ENCODE assay signal across 10 cellular contexts in genomic region chr6:2028457-2029038, GRCh38.
DNase-seq lines count a peak whose midpoint lies in the region; ATAC-seq and TF ChIP-seq lines count a peak whose summit lies in the region.
"Had no signal": no experiment of that assay in that cellular context is flagged by ENCODE, and none has a peak within 500 bp of the region (broad histone marks: within the 10 kb centered on the region; RNA-seq: fewer than 3 reads in every experiment).

No MANE protein-coding gene starts in this region.

- H3K9me3 ChIP-seq in testis (no peaks in the 10 kb centered on the region), Peyer's patch (no peaks in the 10 kb centered on the region)

- H3K27ac ChIP-seq in testis (no peak overlapping the region), Peyer's patch (no peak overlapping the region), coronary artery (no peak overlapping the region)
- H3K27ac ChIP-seq: brain microvascular endothelial cell, VCaP had no signal

- H3K4me1 ChIP-seq in testis (no peaks in the 10 kb centered on the region), Peyer's patch (no peaks in the 10 kb centered on the region)

- DNase-seq in GM12865 (ENCODE audit: low read depth) (peak; percentile 37), NCI-H146 (lab: John Stamatoyannopoulos, UW) (peak; percentile 84), germinal center (ENCODE audit: low spot score) (peak; percentile 47), NCI-H510A (lab: John Stamatoyannopoulos, UW) (no peak), testis (no peak), Peyer's patch (no peak), coronary artery (ENCODE audit: low spot score) (no peak)
- DNase-seq: brain microvascular endothelial cell had no signal

- intact Hi-C loops in testis (cut with DNase I; ENCODE audit: low total_unique reads): no loop called here

- 46 to 48% methylated on average over 6 of the region's 6 CpGs for WGBS in testis, 2 donors

- TF ChIP-seq POLR2A in testis (IDR thresholded peaks at IDR 0.05): no peak
- no peak for TF ChIP-seq POLR2A in Peyer's patch (IDR thresholded peaks at IDR 0.05)

- ATAC-seq in GM21825 (IDR thresholded peaks at IDR 0.05; ENCODE audit: unreplicated experiment): peak; percentile 75

- TF ChIP-seq CTCF in GM12865 (IDR thresholded peaks at IDR 0.05; ENCODE audit: insufficient read depth, low read depth, low read length, missing control alignments): no peak
- no peak for TF ChIP-seq CTCF in testis (IDR thresholded peaks at IDR 0.05)
- TF ChIP-seq CTCF in Peyer's patch (IDR thresholded peaks at IDR 0.05): no peak
- TF ChIP-seq CTCF in coronary artery (IDR thresholded peaks at IDR 0.05): no peak

- H3K27me3 ChIP-seq in testis (no peaks in the 10 kb centered on the region), Peyer's patch (no peaks in the 10 kb centered on the region)
- H3K27me3 ChIP-seq: brain microvascular endothelial cell had no signal

- H3K36me3 ChIP-seq in testis (ENCODE audit: low read depth, missing control alignments) (no peaks in the 10 kb centered on the region), Peyer's patch (no peaks in the 10 kb centered on the region)
- H3K36me3 ChIP-seq: brain microvascular endothelial cell had no signal

- H3K4me3 ChIP-seq in GM12865 (ENCODE audit: low read depth, low read length) (no peak overlapping the region), testis (no peak overlapping the region), Peyer's patch (no peak overlapping the region), coronary artery (no peak overlapping the region)

Comparison
In these comparisons a context has a peak if more than half of its experiments do, and no peak if none do; other contexts are left out.
1. DNase-seq: peak in GM12865 (single experiment), NCI-H146 (single experiment) and germinal center (single experiment); none in NCI-H510A (single experiment), testis (single experiment), Peyer's patch (0 of 3) and coronary artery (single experiment).